ENCODE assay signal across 18 cellular contexts in genomic region chr3:14698601-14699244, GRCh38. TPM values are rescaled to one million over a fixed set of nuclear protein-coding genes. Genes with fewer than 3 reads are reported as not detected.
"Had no signal": no experiment of that assay in that cellular context is flagged by ENCODE, and none has a peak within 500 bp of the region (broad histone marks: within the 10 kb centered on the region; RNA-seq: fewer than 3 reads in every experiment).

No MANE protein-coding gene starts in this region.

- DNase-seq: activated CD4-positive, alpha-beta T cell treated with anti-CD3 and anti-CD28 coated beads, Interleukin-2, amount 50 U/mL, for 1 hour; activated CD8-positive, alpha-beta memory T cell treated with anti-CD3 and anti-CD28 coated beads, Interleukin-2, amount 50 U/mL, for 4 hours; activated naive CD4-positive, alpha-beta T cell treated with anti-CD3 and anti-CD28 coated beads for 36 hours; activated T-cell treated with anti-CD3 and anti-CD28 coated beads, Interleukin-2, amount 50 U/mL, for 4 hours; body of pancreas; erythroblast; kidney; nephron progenitor cell; stimulated activated CD4-positive, alpha-beta T cell treated with anti-CD3 and anti-CD28 coated beads, Interleukin-2, amount 100 ng/mL, for 24 hours; stimulated activated naive CD8-positive, alpha-beta T cell treated with anti-CD3 and anti-CD28 coated beads, Interleukin-15, Interleukin-2, amounts not matched to agents 100 U/mL and 50 U/mL, for 24 hours; tibial artery; uterus had no signal

- H3K36me3 ChIP-seq: left ventricle myocardium inferior, right atrium auricular region, tibial artery, uterus had no signal

- H3K27ac ChIP-seq: body of pancreas, coronary artery, left ventricle myocardium inferior, right atrium auricular region, tibial artery, uterus had no signal

- FAIRE-seq: endometrium, frontal cortex, kidney had no signal

- H3K4me1 ChIP-seq: body of pancreas, right atrium auricular region, tibial artery, uterus had no signal

- H3K27me3 ChIP-seq: body of pancreas, right atrium auricular region, tibial artery, uterus had no signal

- ATAC-seq: activated T-cell treated with anti-CD3 and anti-CD28 coated beads, Interleukin-2, amount 50 U/mL, for 4 hours; body of pancreas; stimulated activated naive CD8-positive, alpha-beta T cell treated with anti-CD3 and anti-CD28 coated beads, Interleukin-15, Interleukin-2, amounts not matched to agents 100 U/mL and 50 U/mL, for 24 hours had no signal

- H3K9me3 ChIP-seq: body of pancreas, tibial artery, uterus had no signal

- H3K4me3 ChIP-seq: body of pancreas, coronary artery, left ventricle myocardium inferior, right atrium auricular region, tibial artery, uterus had no signal

RNA-seq across cellular contexts. Expression of gene C3orf20, which starts 23.8 kb away (rescaled TPM):
- total RNA-seq: body of pancreas, frontal cortex, left ventricle myocardium inferior, myocyte, right atrium auricular region had no signal
